In the genomic region with DNA sequence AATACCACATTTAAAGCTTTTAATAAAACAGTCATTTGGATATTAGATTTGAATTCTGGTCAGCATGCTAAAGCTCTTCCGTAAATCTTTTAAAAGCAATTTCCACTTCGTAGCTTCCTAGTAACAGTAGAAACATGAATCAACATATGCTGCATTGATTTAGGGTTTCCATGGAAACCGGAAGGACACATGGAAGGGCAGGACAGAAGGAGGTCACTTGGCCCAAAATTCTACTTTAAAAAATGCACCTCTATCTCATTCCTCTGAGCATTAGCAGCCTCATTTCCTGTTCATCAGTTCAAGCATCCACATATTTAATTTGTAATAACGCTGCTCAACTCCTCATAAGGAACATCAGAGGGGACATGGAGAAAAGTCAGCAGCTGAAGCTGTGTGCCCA, we compare ENCODE assay signal across 16 cellular contexts. TPM values are rescaled to one million over a fixed set of nuclear protein-coding genes. Genes with fewer than 3 reads are reported as not detected.
"Had no signal": no experiment of that assay in that cellular context is flagged by ENCODE, and none has a peak within 500 bp of the region (broad histone marks: within the 10 kb centered on the region; RNA-seq: fewer than 3 reads in every experiment).

No MANE protein-coding gene starts in this region.

- H3K27ac Mint-ChIP-seq: effector memory CD8-positive, alpha-beta T cell; stimulated activated naive CD8-positive, alpha-beta T cell treated with anti-CD3 and anti-CD28 coated beads, Interleukin-15, Interleukin-2, amounts not matched to agents 100 ng/mL and 50 ng/mL, for 24 hours had no signal

- H3K9ac ChIP-seq: parathyroid adenoma had no signal

- H3K9me3 Mint-ChIP-seq: effector memory CD8-positive, alpha-beta T cell; stimulated activated naive CD8-positive, alpha-beta T cell treated with anti-CD3 and anti-CD28 coated beads, Interleukin-15, Interleukin-2, amounts not matched to agents 100 ng/mL and 50 ng/mL, for 24 hours had no signal

- ATAC-seq: effector memory CD8-positive, alpha-beta T cell; left lobe of liver had no signal

- DNase-seq: activated CD4-positive, CD25-positive, alpha-beta regulatory T cell; activated naive CD4-positive, alpha-beta T cell treated with anti-CD3 and anti-CD28 coated beads, Interleukin-2, amount 50 U/mL, for 16 hours; adrenal gland; effector memory CD8-positive, alpha-beta T cell; stimulated activated CD4-positive, alpha-beta T cell treated with anti-CD3 and anti-CD28 coated beads, Interleukin-15, amount 100 ng/mL, for 24 hours; stimulated activated CD4-positive, alpha-beta T cell treated with anti-CD3 and anti-CD28 coated beads, Interleukin-4, amount 100 ng/mL, for 24 hours; T-helper 2 cell; testis had no signal

- H3K79me2 ChIP-seq: parathyroid adenoma had no signal

- H3K27ac ChIP-seq: adrenal gland, parathyroid adenoma, testis had no signal

- H2AFZ ChIP-seq: parathyroid adenoma had no signal

- H3K4me3 ChIP-seq: adrenal gland, testis had no signal

- H3K27me3 ChIP-seq: adrenal gland, testis had no signal

- H3K36me3 ChIP-seq: adrenal gland had no signal

- H3K9me3 ChIP-seq: adrenal gland, testis had no signal

- H3K4me1 ChIP-seq: adrenal gland, parathyroid adenoma had no signal

- H3K4me3 Mint-ChIP-seq: effector memory CD8-positive, alpha-beta T cell; stimulated activated naive CD8-positive, alpha-beta T cell treated with anti-CD3 and anti-CD28 coated beads, Interleukin-15, Interleukin-2, amounts not matched to agents 100 ng/mL and 50 ng/mL, for 24 hours had no signal

RNA-seq across cellular contexts. Expression of gene RGS8, which starts 8.1 kb away (rescaled TPM):
- total RNA-seq: epithelial cell of proximal tubule, glomerular endothelial cell, left lobe of liver, renal cortical epithelial cell, skeletal muscle tissue, ureter had no signal
